26 cellular contexts compared by ENCODE assay signal in genomic region chr5:113531760-113532159, GRCh38.
"Had no signal": no experiment of that assay in that cellular context is flagged by ENCODE, and none has a peak within 500 bp of the region (broad histone marks: within the 10 kb centered on the region; RNA-seq: fewer than 3 reads in every experiment).

No MANE protein-coding gene starts in this region.

- DNase-seq: activated CD4-positive, alpha-beta memory T cell treated with anti-CD3 and anti-CD28 coated beads, Interleukin-2, amount 10 ng/mL, durations not matched to agents 7 days and 5 days; activated CD4-positive, alpha-beta T cell treated with anti-CD3 and anti-CD28 coated beads for 1 hour; activated CD4-positive, alpha-beta T cell treated with anti-CD3 and anti-CD28 coated beads, Interleukin-2, amount 10 ng/mL, durations not matched to agents 7 days and 5 days; activated CD8-positive, alpha-beta memory T cell treated with anti-CD3 and anti-CD28 coated beads, Interleukin-2, amount 50 U/mL, for 48 hours; activated gamma-delta T cell treated with Interleukin-2 at 50 U/mL for 16 hours; activated naive CD4-positive, alpha-beta T cell treated with anti-CD3 and anti-CD28 coated beads, Interleukin-2, amount 50 U/mL, for 16 hours; activated T-cell treated with anti-CD3 and anti-CD28 coated beads, Interleukin-2, amount 50 U/mL, for 24 hours; amniotic stem cell; caudate nucleus; cortex of kidney; effector memory CD8-positive, alpha-beta T cell; immature natural killer cell; midbrain; naive thymus-derived CD4-positive, alpha-beta T cell; ovary; stimulated activated CD4-positive, alpha-beta T cell treated with anti-CD3 and anti-CD28 coated beads, Interleukin-12 subunit alpha, Interleukin-12 subunit beta, amount 100 ng/mL, for 4 hours; stimulated activated CD4-positive, alpha-beta T cell treated with anti-CD3 and anti-CD28 coated beads, Interleukin-4, amount 100 ng/mL, for 1 hour; stimulated activated naive CD8-positive, alpha-beta T cell treated with anti-CD3 and anti-CD28 coated beads, Interleukin-15, Interleukin-2, amounts not matched to agents 100 U/mL and 50 U/mL, for 24 hours; testis; transverse colon had no signal

- H3K4me2 ChIP-seq: hepatocyte had no signal

- ATAC-seq: effector memory CD8-positive, alpha-beta T cell; gastroesophageal sphincter; naive thymus-derived CD4-positive, alpha-beta T cell; sciatic nerve; stimulated activated naive CD8-positive, alpha-beta T cell treated with anti-CD3 and anti-CD28 coated beads, Interleukin-15, Interleukin-2, amounts not matched to agents 100 U/mL and 50 U/mL, for 24 hours had no signal

- H3K9me3 ChIP-seq: ovary, testis had no signal

- H3K27me3 ChIP-seq: gastroesophageal sphincter, hepatocyte, ovary, testis, transverse colon had no signal

- H3K36me3 ChIP-seq: ovary had no signal

- FAIRE-seq: astrocyte, endothelial cell of umbilical vein had no signal

- H2AFZ ChIP-seq: hepatocyte had no signal

- H3K4me1 ChIP-seq: gastroesophageal sphincter, testis, transverse colon had no signal

- H3K27ac ChIP-seq: gastroesophageal sphincter, hepatocyte, ovary, skin epidermis, testis, transverse colon had no signal

- H3K4me3 ChIP-seq: gastroesophageal sphincter, hepatocyte, ovary, skin epidermis, testis, transverse colon had no signal
